1 cellular context compared by ENCODE assay signal in genomic region chr11:18632841-18633240, GRCh38.
TF ChIP-seq lines count a peak whose summit lies in the region.

No MANE protein-coding gene starts in this region.

TF ChIP-seq in A549, 52 proteins besides CTCF, POLR2A, EP300 and RAD21 (continued from another document):
- TF ChIP-seq HMGXB4 (CRISPR knock-in tag; IDR thresholded peaks at IDR 0.05; ENCODE audit: borderline replicate concordance) (no peak), ZC3H11A (IDR thresholded peaks at IDR 0.05) (no peak), CBX8 (IDR thresholded peaks at IDR 0.05) (no peak), ZNF302 (CRISPR knock-in tag; IDR thresholded peaks at IDR 0.05) (no peak)
